Comparison of ENCODE assay signal across 37 cellular contexts in the genomic region with DNA sequence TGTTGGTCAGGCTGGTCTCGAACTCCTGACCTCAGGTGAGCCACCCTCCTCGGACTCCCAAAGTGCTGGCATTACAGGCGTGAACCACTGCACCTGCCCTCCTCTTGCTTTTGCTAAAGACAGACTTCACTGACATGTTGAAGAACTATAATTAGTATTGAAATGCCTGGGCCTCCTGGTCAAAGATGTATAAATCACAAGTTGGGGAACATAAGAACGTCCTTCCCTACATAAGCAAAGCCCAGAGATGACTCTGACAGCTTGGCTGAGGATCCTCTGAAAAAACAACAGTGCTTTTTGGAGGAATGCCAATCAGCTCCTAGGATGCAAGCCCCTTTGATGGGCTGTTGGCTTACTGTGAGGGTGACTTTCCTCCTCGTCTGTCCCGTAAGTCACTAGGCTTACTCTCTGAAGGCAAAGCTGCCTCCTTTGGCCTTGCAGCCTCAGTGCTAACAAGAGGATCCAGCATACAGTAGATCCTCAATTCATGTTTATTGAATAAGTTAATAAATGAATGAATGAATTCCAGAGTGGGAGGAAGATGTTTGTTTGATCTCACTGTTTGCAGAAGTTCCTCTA. TPM values are rescaled to one million over a fixed set of nuclear protein-coding genes. Genes with fewer than 3 reads are reported as not detected.
"Had no signal": no experiment of that assay in that cellular context is flagged by ENCODE, and none has a peak within 500 bp of the region (broad histone marks: within the 10 kb centered on the region; RNA-seq: fewer than 3 reads in every experiment).

No MANE protein-coding gene starts in this region.

- H3K4me3 ChIP-seq: Peyer's patch, SJSA1 had no signal

- ATAC-seq: activated CD8-positive, alpha-beta memory T cell treated with anti-CD3 and anti-CD28 coated beads, Interleukin-2, amount 10 ng/mL, durations not matched to agents 7 days and 5 days; activated naive CD8-positive, alpha-beta T cell treated with anti-CD3 and anti-CD28 coated beads, Interleukin-2, amount 50 U/mL, for 24 hours; PC-3; SK-N-SH treated with all-trans-retinoic acid at 6 μM for 48 hours; T-cell had no signal

- H3K9me3 ChIP-seq: Peyer's patch had no signal

- FAIRE-seq: bronchial epithelial cell had no signal

- H3K36me3 ChIP-seq: Peyer's patch, SJSA1 had no signal

- DNase-seq: activated B cell treated with CpG ODN at 0.5 μM for 24 hours; activated CD4-positive, alpha-beta memory T cell treated with anti-CD3 and anti-CD28 coated beads, Interleukin-2, amount 10 ng/mL, durations not matched to agents 7 days and 5 days; activated CD4-positive, alpha-beta T cell treated with anti-CD3 and anti-CD28 coated beads for 4 hours; activated CD4-positive, CD25-positive, alpha-beta regulatory T cell treated with anti-CD3 and anti-CD28 coated beads, Interleukin-2, amount 50 U/mL, for 72 hours; activated CD8-positive, alpha-beta memory T cell treated with anti-CD3 and anti-CD28 coated beads for 24 hours; activated CD8-positive, alpha-beta memory T cell treated with anti-CD3 and anti-CD28 coated beads, Interleukin-2, amount 10 ng/mL, durations not matched to agents 7 days and 5 days; activated CD8-positive, alpha-beta memory T cell treated with anti-CD3 and anti-CD28 coated beads, Interleukin-2, amount 50 U/mL, for 48 hours; activated effector memory CD4-positive, alpha-beta T cell treated with Interleukin-2 at 50 U/mL for 16 hours; activated naive CD4-positive, alpha-beta T cell treated with anti-CD3 and anti-CD28 coated beads, Interleukin-2, amount 10 ng/mL, durations not matched to agents 7 days and 5 days; activated naive CD8-positive, alpha-beta T cell treated with anti-CD3 and anti-CD28 coated beads, Interleukin-2, amount 50 U/mL, for 24 hours; activated T-cell treated with anti-CD3 and anti-CD28 coated beads, Interleukin-2, amount 50 U/mL, for 48 hours; anterior cingulate cortex; caudate nucleus; cerebellar nuclear complex; KG1; MM.1S; MV-4-11; NCI-H1092; NCI-H1436 treated with DMSO at 0.1 percent for 48 hours; NCI-H1694 treated with DMSO at 0.1 percent for 48 hours; NCI-H2029; NCI-H345; NCI-H526; NK-92 treated with Interleukin-12 subunit alpha and Interleukin-12 subunit beta, amount 100 ng/mL, for 24 hours; PC-3; Peyer's patch; RPMI8226; SHP77 treated with DMSO at 0.1 percent for 48 hours; T-cell; T-helper 2 cell; T-helper 9 cell had no signal

- H3K27me3 ChIP-seq: Peyer's patch had no signal

- H3K27ac ChIP-seq: Peyer's patch, SJSA1, VCaP had no signal

- H3K4me1 ChIP-seq: Peyer's patch, SJSA1 had no signal

RNA-seq across cellular contexts. Expression of gene APOH, which starts 6.4 kb away (rescaled TPM):
- total RNA-seq: activated B cell treated with CpG ODN at 0.5 μM for 24 hours; activated CD4-positive, alpha-beta memory T cell treated with anti-CD3 and anti-CD28 coated beads, Interleukin-2, amount 10 ng/mL, durations not matched to agents 7 days and 5 days; activated CD8-positive, alpha-beta memory T cell treated with anti-CD3 and anti-CD28 coated beads, Interleukin-2, amount 10 ng/mL, durations not matched to agents 7 days and 5 days; LHCN-M2; NCI-H460; PC-3; SJSA1 had no signal
